9 cellular contexts compared by ENCODE assay signal in genomic region chr15:85331666-85332261, GRCh38. TPM values are rescaled to one million over a fixed set of nuclear protein-coding genes. Genes with fewer than 3 reads are reported as not detected.
DNase-seq lines count a peak whose midpoint lies in the region; ATAC-seq, FAIRE-seq and TF ChIP-seq lines count a peak whose summit lies in the region.
"Had no signal": no experiment of that assay in that cellular context is flagged by ENCODE, and none has a peak within 500 bp of the region (broad histone marks: within the 10 kb centered on the region; RNA-seq: fewer than 3 reads in every experiment).

No MANE protein-coding gene starts in this region.

- peak overlapping the region; percentile 46 to 74 (median 65); a peak in 5 of 6 replicates for H3K4me3 ChIP-seq in HepG2 (replicated peaks in 1 of 3; ENCODE audit: insufficient read depth in 1 of 3, low read depth in 2 of 3, low read length in 3 of 3)
- no peak overlapping the region for H3K4me3 ChIP-seq in upper lobe of left lung
- H3K4me3 ChIP-seq: K562 had no signal

- TF ChIP-seq EP300 in HepG2 (IDR thresholded peaks at IDR 0.05; ENCODE audit: low read depth in 2 of 2, low read length in 2 of 2) (no peak), HepG2 (CRISPR knock-in tag; IDR thresholded peaks at IDR 0.05; ENCODE audit: borderline replicate concordance) (no peak), upper lobe of left lung (IDR thresholded peaks at IDR 0.05) (peak in 3 of 4 donors; percentile 25 to 85 (median 56))

- no peaks in the 10 kb centered on the region; a peak in 2 of 5 replicates for H3K27me3 ChIP-seq in HepG2 (ENCODE audit: control insufficient read depth in 1 of 2, insufficient read depth in 2 of 2, low read length in 2 of 2)
- no peaks in the 10 kb centered on the region for H3K27me3 ChIP-seq in upper lobe of left lung

- H3K4me1 ChIP-seq in HepG2 (ENCODE audit: insufficient read depth, low read length) (peaks cover 60% of the 10 kb centered on the region), upper lobe of left lung (peaks cover 23 to 37% (median 29%) of the 10 kb centered on the region in 4 donors)

- peak overlapping the region; percentile 84 for H3K27ac Mint-ChIP-seq in activated T-cell treated with anti-CD3 and anti-CD28 coated beads, Interleukin-2, amount 50 U/mL, for 72 hours
- H3K27ac Mint-ChIP-seq in activated T-helper 1 cell treated with anti-CD3 and anti-CD28 coated beads, Interleukin-12 subunit alpha, Interleukin-12 subunit beta, Interleukin-2, Interleukin-4 antibody, amounts not matched to agents 30 ng/mL and 10 ng/mL and 1 ng/mL, durations not matched to agents 14 hours and 24 hours and 36 hours, result peak overlapping the region; percentile 92

- H3K9me3 ChIP-seq in HepG2 (ENCODE audit: low read length) (no peaks in the 10 kb centered on the region), upper lobe of left lung (no peaks in the 10 kb centered on the region)

- TF ChIP-seq POLR2A in HepG2 (IDR thresholded peaks at IDR 0.05; ENCODE audit: insufficient read depth in 1 of 2, low read depth in 2 of 2, low read length in 2 of 2) (no peak), upper lobe of left lung (IDR thresholded peaks at IDR 0.05) (no peak)

- in situ Hi-C loops in HepG2 (cut with HindIII; ENCODE audit: extremely low pct_ligation_motif_present, low pct_unique_long_range_greater_than_20kb), result no loop called here

- CTCF ChIA-PET in HepG2 (lab: Yijun Ruan, JAX; ENCODE audit: low intra/inter-chr PET ratio, low total read pairs), result interaction anchor here (1.2 to 1.6 kb wide), 3 partner anchors 82 to 173 kb away, joined by 3 to 7 read pairs (median 4); no protein-coding TSS in a partner anchor

- no peaks in the 10 kb centered on the region for H3K36me3 ChIP-seq in HepG2 (replicated peaks in 1 of 2; ENCODE audit: control insufficient read depth in 1 of 2, insufficient read depth in 2 of 2, low read length in 2 of 2)
- H3K36me3 ChIP-seq in upper lobe of left lung, result no peaks in the 10 kb centered on the region

- no peak for DNase-seq in activated T-cell treated with anti-CD3 and anti-CD28 coated beads, Interleukin-2, amount 50 U/mL, for 72 hours
- no peak for DNase-seq in activated T-cell treated with anti-CD3 and anti-CD28 coated beads, Interleukin-2, amount 50 U/mL, for 1 hour
- DNase-seq in activated T-helper 1 cell treated with anti-CD3 and anti-CD28 coated beads, Interleukin-12 subunit alpha, Interleukin-12 subunit beta, Interleukin-2, Interleukin-4 antibody, amounts not matched to agents 30 ng/mL and 10 ng/mL and 1 ng/mL, durations not matched to agents 14 hours and 24 hours and 36 hours (ENCODE audit: low spot score), result no peak
- no peak for DNase-seq in HepG2 (ENCODE audit: low spot score)
- DNase-seq in upper lobe of left lung, result peak in 1 of 2 donors; percentile 76
- DNase-seq in OCI-M2 (lab: John Stamatoyannopoulos, UW; ENCODE audit: unreplicated experiment), result no peak
- DNase-seq in SIG-M5 treated with dmso at 0.1 percent for 504 hours (lab: John Stamatoyannopoulos, UW; ENCODE audit: unreplicated experiment), result no peak
- DNase-seq in NCI-H1417 (lab: John Stamatoyannopoulos, UW), result no peak

- H3K4me3 Mint-ChIP-seq in activated T-cell treated with anti-CD3 and anti-CD28 coated beads, Interleukin-2, amount 50 U/mL, for 72 hours, result peak overlapping the region; percentile 93 to 95
- peak overlapping the region; percentile 88 for H3K4me3 Mint-ChIP-seq in activated T-helper 1 cell treated with anti-CD3 and anti-CD28 coated beads, Interleukin-12 subunit alpha, Interleukin-12 subunit beta, Interleukin-2, Interleukin-4 antibody, amounts not matched to agents 30 ng/mL and 10 ng/mL and 1 ng/mL, durations not matched to agents 14 hours and 24 hours and 36 hours

- no peaks in the 10 kb centered on the region for H4K20me1 ChIP-seq in HepG2 (ENCODE audit: insufficient read depth, low read length)

- TF ChIP-seq CTCF in HepG2 (CRISPR knock-in tag; IDR thresholded peaks at IDR 0.05), result no peak
- no peak for TF ChIP-seq CTCF in upper lobe of left lung (IDR thresholded peaks at IDR 0.05)

- peaks cover 0 to 3% of the 10 kb centered on the region in 2 donors for H3K9me3 Mint-ChIP-seq in activated T-cell treated with anti-CD3 and anti-CD28 coated beads, Interleukin-2, amount 50 U/mL, for 72 hours
- peaks cover 8% of the 10 kb centered on the region for H3K9me3 Mint-ChIP-seq in activated T-helper 1 cell treated with anti-CD3 and anti-CD28 coated beads, Interleukin-12 subunit alpha, Interleukin-12 subunit beta, Interleukin-2, Interleukin-4 antibody, amounts not matched to agents 30 ng/mL and 10 ng/mL and 1 ng/mL, durations not matched to agents 14 hours and 24 hours and 36 hours

- peaks cover 0 to 4% of the 10 kb centered on the region in 2 donors for H3K36me3 Mint-ChIP-seq in activated T-cell treated with anti-CD3 and anti-CD28 coated beads, Interleukin-2, amount 50 U/mL, for 72 hours (ENCODE audit: insufficient read depth in 2 of 2)
- peaks cover 10% of the 10 kb centered on the region for H3K36me3 Mint-ChIP-seq in activated T-helper 1 cell treated with anti-CD3 and anti-CD28 coated beads, Interleukin-12 subunit alpha, Interleukin-12 subunit beta, Interleukin-2, Interleukin-4 antibody, amounts not matched to agents 30 ng/mL and 10 ng/mL and 1 ng/mL, durations not matched to agents 14 hours and 24 hours and 36 hours (ENCODE audit: low read depth)

- POLR2A ChIA-PET in HepG2 (lab: Yijun Ruan, JAX), result interaction anchor here (1.3 to 1.4 kb wide), 2 partner anchors 13 to 102 kb away, joined by 5 to 7 read pairs; no protein-coding TSS in a partner anchor

- BruUV-seq in HepG2 (replicated peaks; lab: Mats Ljungman, UMichigan), result no TSS peak

- FAIRE-seq in HepG2 (lab: Jason Lieb, UNC), result no peak

- H3K4me1 Mint-ChIP-seq in activated T-cell treated with anti-CD3 and anti-CD28 coated beads, Interleukin-2, amount 50 U/mL, for 72 hours (ENCODE audit: low read depth), result peaks cover 58% of the 10 kb centered on the region
- H3K4me1 Mint-ChIP-seq in activated T-helper 1 cell treated with anti-CD3 and anti-CD28 coated beads, Interleukin-12 subunit alpha, Interleukin-12 subunit beta, Interleukin-2, Interleukin-4 antibody, amounts not matched to agents 30 ng/mL and 10 ng/mL and 1 ng/mL, durations not matched to agents 14 hours and 24 hours and 36 hours (ENCODE audit: low read depth), result peaks cover 51% of the 10 kb centered on the region

- H3K27ac ChIP-seq in HepG2 (ENCODE audit: extremely low read length, insufficient read depth, low read length) (peak overlapping the region; percentile 31), upper lobe of left lung (peak overlapping the region; percentile 87 to 96 (median 90))

- no peak for TF ChIP-seq RAD21 in HepG2 (CRISPR knock-in tag; IDR thresholded peaks at IDR 0.05)

- no peaks in the 10 kb centered on the region for H3K27me3 Mint-ChIP-seq in activated T-cell treated with anti-CD3 and anti-CD28 coated beads, Interleukin-2, amount 50 U/mL, for 72 hours (ENCODE audit: low read depth)
- H3K27me3 Mint-ChIP-seq in activated T-helper 1 cell treated with anti-CD3 and anti-CD28 coated beads, Interleukin-12 subunit alpha, Interleukin-12 subunit beta, Interleukin-2, Interleukin-4 antibody, amounts not matched to agents 30 ng/mL and 10 ng/mL and 1 ng/mL, durations not matched to agents 14 hours and 24 hours and 36 hours (ENCODE audit: insufficient read depth), result no peaks in the 10 kb centered on the region

- H2AFZ ChIP-seq in HepG2 (ENCODE audit: low read length), result peak overlapping the region; percentile 91

- H3K79me2 ChIP-seq in HepG2 (ENCODE audit: insufficient read depth, low read length), result no peaks in the 10 kb centered on the region

- intact Hi-C loops in activated T-helper 1 cell treated with anti-CD3 and anti-CD28 coated beads, Interleukin-12 subunit alpha, Interleukin-12 subunit beta, Interleukin-2, Interleukin-4 antibody, amounts not matched to agents 30 ng/mL and 10 ng/mL and 1 ng/mL, durations not matched to agents 14 hours and 24 hours and 36 hours (cut with micrococcal nuclease), result loop anchor here (1.0 kb wide), 4 partner anchors 27 to 155 kb away; partner anchors contain the start of gene AKAP13
- intact Hi-C loops in HepG2 (cut with micrococcal nuclease; ENCODE audit: unreplicated experiment), result loop anchor here (2.0 to 10.0 kb wide), 4 partner anchors 35 to 171 kb away; partner anchors contain the start of gene AKAP13

- peak overlapping the region; percentile 93 for H3K4me2 ChIP-seq in HepG2 (ENCODE audit: low read depth, low read length)

- no peak for ATAC-seq in activated T-cell treated with anti-CD3 and anti-CD28 coated beads, Interleukin-2, amount 50 U/mL, for 72 hours (replicated peaks in 1 of 2)
- ATAC-seq in HepG2 (no peak), upper lobe of left lung (ENCODE audit: low FRiP score in 2 of 2) (peak; percentile 30 to 90)

- peak overlapping the region; percentile 43; the same call in 1 of the 2 replicates for H3K9ac ChIP-seq in HepG2 (ENCODE audit: insufficient read depth, low read depth, low read length)

- 76% methylated on average over 8 of the region's 8 CpGs for WGBS in HepG2 (ENCODE audit: low lambda C conversion rate)
- 78 to 85% methylated on average over 8 of the region's 8 CpGs for WGBS in upper lobe of left lung, 2 donors

RNA-seq across cellular contexts. Expression of gene AKAP13, which starts 48.6 kb away (rescaled TPM):
- 100 to 1,000 TPM; 134 to 185 TPM for total RNA-seq in activated T-cell treated with anti-CD3 and anti-CD28 coated beads, Interleukin-2, amount 50 U/mL, for 72 hours
- 78.9 and 81.9 TPM in 2 replicates for total RNA-seq in activated T-helper 1 cell treated with anti-CD3 and anti-CD28 coated beads, Interleukin-12 subunit alpha, Interleukin-12 subunit beta, Interleukin-2, Interleukin-4 antibody, amounts not matched to agents 30 ng/mL and 10 ng/mL and 1 ng/mL, durations not matched to agents 14 hours and 24 hours and 36 hours
- 27.1 and 30.8 TPM in 2 replicates for total RNA-seq in HepG2 (2016; rRNA removed; fragmentation: Illumina TruSeq; extraction: Trizol)
- 7.8 TPM in 2 replicates for total RNA-seq in HepG2 (2016; cell fraction: cytosol; rRNA removed; fragmentation: Illumina TruSeq; extraction: Trizol; ENCODE audit: low read depth)
- 23.2 and 26.6 TPM in 2 replicates for total RNA-seq in HepG2 (2016; cell fraction: insoluble cytoplasmic fraction; rRNA removed; fragmentation: Illumina TruSeq; extraction: Trizol)
- 5.6 and 6.2 TPM in 2 replicates for total RNA-seq in HepG2 (2016; cell fraction: membrane; rRNA removed; fragmentation: Illumina TruSeq; extraction: Trizol)
- total RNA-seq in HepG2 (2016; cell fraction: nucleus; rRNA removed; fragmentation: Illumina TruSeq; extraction: Trizol), result 42.6 and 50.0 TPM in 2 replicates
- 6.7 and 8.9 TPM in 2 replicates for polyA plus RNA-seq in HepG2 (2011; rRNA removed)
- 3.2 and 4.7 TPM in 2 replicates for polyA plus RNA-seq in HepG2 (2011; cell fraction: cytosol; rRNA removed)
- polyA plus RNA-seq in HepG2 (2011; cell fraction: nucleus; rRNA removed), result 21.9 and 22.5 TPM in 2 replicates
- polyA plus RNA-seq in HepG2 (2012), result 9.2 and 10.1 TPM in 2 replicates
- 0.60 and 0.94 TPM in 2 replicates for polyA plus RNA-seq in HepG2 (2016; cell fraction: cytosol; fragmentation: Illumina TruSeq; extraction: Trizol; ENCODE audit: low read depth)
- 9.5 and 10.5 TPM in 2 replicates for polyA plus RNA-seq in HepG2 (2016; cell fraction: insoluble cytoplasmic fraction; fragmentation: Illumina TruSeq; extraction: Trizol; ENCODE audit: low read depth)
- 1.3 and 1.5 TPM in 2 replicates for polyA plus RNA-seq in HepG2 (2016; cell fraction: membrane; fragmentation: Illumina TruSeq; extraction: Trizol; ENCODE audit: low read depth)
- 18.4 and 20.2 TPM in 2 replicates for polyA plus RNA-seq in HepG2 (2016; cell fraction: nucleus; fragmentation: Illumina TruSeq; extraction: Trizol; ENCODE audit: insufficient read depth, low read depth)
- 33.6 and 122 TPM in 2 replicates for polyA minus RNA-seq in HepG2 (2011; rRNA and poly(A)+ RNA removed; ENCODE audit: low replicate concordance)
- polyA minus RNA-seq in HepG2 (2011; cell fraction: cytosol; rRNA and poly(A)+ RNA removed), result 15.6 and 26.8 TPM in 2 replicates
- polyA minus RNA-seq in HepG2 (2011; cell fraction: nucleus; rRNA and poly(A)+ RNA removed), result 96.2 and 112 TPM in 2 replicates
- total RNA-seq in upper lobe of left lung, result 1,000 to 10,000 TPM in 1 of 6 donors, 100 to 1,000 TPM in 5; 329 to 1,278 (median 748) TPM

Comparison
In these comparisons a context has a peak if more than half of its experiments do, and no peak if none do; other contexts are left out.
1. ATAC-seq: peak in upper lobe of left lung (2 of 2); none in activated T-cell treated with anti-CD3 and anti-CD28 coated beads, Interleukin-2, amount 50 U/mL, for 72 hours (0 of 2) and HepG2 (single experiment).
2. H3K4me3 ChIP-seq: peak in HepG2 (3 of 3); none in upper lobe of left lung (0 of 4).